33 cellular contexts compared by ENCODE assay signal in the genomic region with DNA sequence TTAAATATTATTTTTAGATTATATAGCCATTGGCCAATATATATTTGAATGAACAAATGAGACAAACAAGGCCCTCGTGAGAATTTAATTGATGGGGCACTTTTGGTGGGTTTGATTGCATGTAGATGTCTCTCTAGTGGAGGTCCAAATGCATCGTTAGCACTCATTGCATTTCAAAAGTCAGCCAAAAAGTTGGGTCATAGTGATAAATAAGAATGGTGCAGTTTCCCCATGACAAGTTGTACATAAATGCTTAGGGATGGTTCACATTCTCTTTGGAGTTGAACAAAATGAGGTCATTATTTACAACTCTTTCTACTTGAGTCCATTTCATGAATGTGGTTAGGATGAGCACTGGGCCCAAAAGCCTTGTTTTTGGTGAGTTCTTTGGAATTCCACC. TPM values are rescaled to one million over a fixed set of nuclear protein-coding genes. Genes with fewer than 3 reads are reported as not detected.
DNase-seq lines count a peak whose midpoint lies in the region; ATAC-seq, FAIRE-seq and TF ChIP-seq lines count a peak whose summit lies in the region.
"Had no signal": no experiment of that assay in that cellular context is flagged by ENCODE, and none has a peak within 500 bp of the region (broad histone marks: within the 10 kb centered on the region; RNA-seq: fewer than 3 reads in every experiment).

No MANE protein-coding gene starts in this region.

- CTCF ChIA-PET in K562 (lab: Yijun Ruan, JAX; ENCODE audit: low intra/inter-chr PET ratio) = no interaction called here

- no peaks in the 10 kb centered on the region for H3K27me3 ChIP-seq in K562 (ENCODE audit: control insufficient read depth in 2 of 2, insufficient read depth in 2 of 2, low read length in 2 of 2)
- no peaks in the 10 kb centered on the region for H3K27me3 ChIP-seq in prostate gland (replicated peaks; ENCODE audit: insufficient read depth)
- H3K27me3 ChIP-seq in foreskin keratinocyte = no peaks in the 10 kb centered on the region

- intact Hi-C loops in K562 (cut with micrococcal nuclease) = no loop called here
- intact Hi-C loops in prostate gland (cut with DNase I) = no loop called here

- H3K27ac ChIP-seq in K562 (ENCODE audit: extremely low read depth, low read depth, low read length) = no peak overlapping the region
- H3K27ac ChIP-seq in prostate gland = peak overlapping the region; percentile 81 to 85
- no peak overlapping the region for H3K27ac ChIP-seq in foreskin keratinocyte
- H3K27ac ChIP-seq: GM23248 had no signal

- H3K4me3 ChIP-seq in K562 (no peak overlapping the region), prostate gland (no peak overlapping the region)
- H3K4me3 ChIP-seq: GM23248 had no signal

- H3K79me2 ChIP-seq in K562 (ENCODE audit: control insufficient read depth, insufficient read depth, low read length) = no peaks in the 10 kb centered on the region

- H4K20me1 ChIP-seq in K562 (replicated peaks; ENCODE audit: control insufficient read depth, insufficient read depth, low read length) = no peaks in the 10 kb centered on the region

- no peaks in the 10 kb centered on the region for H3K9me1 ChIP-seq in K562 (ENCODE audit: control insufficient read depth, insufficient read depth, low read length)

- no peak for ATAC-seq in K562
- ATAC-seq in foreskin keratinocyte = no peak
- ATAC-seq: activated naive CD4-positive, alpha-beta T cell treated with anti-CD3 and anti-CD28 coated beads, Interleukin-2, amount 50 U/mL, for 72 hours; effector memory CD8-positive, alpha-beta T cell; esophagus mucosa; left colon; naive thymus-derived CD4-positive, alpha-beta T cell; PC-3; Right ventricle myocardium inferior; SK-N-SH treated with all-trans-retinoic acid at 6 μM for 48 hours; T-helper 17 cell had no signal

- peak; percentile 33 for DNase-seq in NCI-H1092 treated with DMSO at 0.1 percent for 48 hours (lab: John Stamatoyannopoulos, UW)
- no peak for DNase-seq in NCI-H1092 (lab: John Stamatoyannopoulos, UW)
- peak; percentile 69 for DNase-seq in NAMALWA (ENCODE audit: low spot score)
- DNase-seq in K562 (ENCODE audit: extremely low read depth in 1 of 4, low spot score in 3 of 4) = no peak
- DNase-seq in prostate gland (ENCODE audit: low spot score) = no peak
- DNase-seq in GM13976 (ENCODE audit: low spot score) = no peak
- DNase-seq in hypothalamus (lab: John Stamatoyannopoulos, UW) = no peak
- DNase-seq in foreskin keratinocyte = no peak
- DNase-seq: activated CD4-positive, alpha-beta T cell treated with anti-CD3 and anti-CD28 coated beads for 4 hours; activated T-cell treated with anti-CD3 and anti-CD28 coated beads for 4 hours; anterior cingulate cortex; CD4-positive, alpha-beta memory T cell; cortex of kidney; effector memory CD8-positive, alpha-beta T cell; EL; GM23248; HFFc6; left colon; naive thymus-derived CD4-positive, alpha-beta T cell; NCI-H1436 treated with DMSO at 0.1 percent for 48 hours; NCI-H2171 treated with DMSO at 0.1 percent for 48 hours; nucleus accumbens; stimulated activated naive CD4-positive, alpha-beta T cell treated with Interleukin-2 at 50 U/mL for 16 hours; T-helper 17 cell had no signal

- FAIRE-seq in K562 (lab: Jason Lieb, UNC) = no peak
- FAIRE-seq: A204.1, frontal cortex, GM12891 had no signal

- no peak overlapping the region for H3K9ac ChIP-seq in K562 (ENCODE audit: insufficient read depth in 1 of 2, low read depth in 2 of 2, low read length in 2 of 2)
- H3K9ac ChIP-seq: GM23248 had no signal

- in situ Hi-C loops in K562 (cut with MboI) (no loop called here), GM13976 (cut with MboI; ENCODE audit: low sequenced_read_pairs, unreplicated experiment) (no loop called here)

- H3K36me3 ChIP-seq in K562 (ENCODE audit: control insufficient read depth, insufficient read depth, low read length) (no peaks in the 10 kb centered on the region), prostate gland (no peaks in the 10 kb centered on the region)

- no peaks in the 10 kb centered on the region; a peak in 1 of 5 replicates for H3K4me1 ChIP-seq in K562 (replicated peaks in 1 of 2; ENCODE audit: control insufficient read depth in 2 of 2, insufficient read depth in 2 of 2, low read length in 2 of 2)
- no peaks in the 10 kb centered on the region for H3K4me1 ChIP-seq in prostate gland (replicated peaks)
- no peaks in the 10 kb centered on the region for H3K4me1 ChIP-seq in foreskin keratinocyte

- BruUV-seq in K562 (replicated peaks; lab: Mats Ljungman, UMichigan) = no TSS peak

- no peak overlapping the region for H3K4me2 ChIP-seq in K562 (ENCODE audit: insufficient read depth, low read length)

- TF ChIP-seq POLR2A in K562 (conservative IDR thresholded peaks at IDR 0.05) = peak; percentile 63
- TF ChIP-seq POLR2A in prostate gland (IDR thresholded peaks at IDR 0.05) = no peak

- no peaks in the 10 kb centered on the region for H3K9me3 ChIP-seq in K562 (replicated peaks; ENCODE audit: control insufficient read depth, insufficient read depth, low read depth, low read length)
- H3K9me3 ChIP-seq in prostate gland = no peaks in the 10 kb centered on the region

- TF ChIP-seq CTCF in K562 (IDR thresholded peaks at IDR 0.05 in 2 of 3, conservative IDR thresholded peaks at IDR 0.05 in 1 of 3; ENCODE audit: insufficient read depth in 2 of 3, low read depth in 1 of 3, low read length in 3 of 3) (no peak), prostate gland (IDR thresholded peaks at IDR 0.05) (no peak), GM13976 (IDR thresholded peaks at IDR 0.05; ENCODE audit: borderline replicate concordance, control extremely low read depth, extremely low read depth, insufficient read depth, missing control alignments) (no peak), foreskin keratinocyte (conservative IDR thresholded peaks at IDR 0.05) (no peak)

- no peak for TF ChIP-seq EP300 in K562 (IDR thresholded peaks at IDR 0.05; ENCODE audit: low read length)

- H2AFZ ChIP-seq in K562 (ENCODE audit: low read depth, low read length) = no peak overlapping the region
- H2AFZ ChIP-seq: GM23248 had no signal

- 6% methylated on average over 2 of the region's 2 CpGs for WGBS in K562 (ENCODE audit: insufficient coverage, low coverage, missing lambda C conversion rate)
- WGBS in prostate gland = 75% methylated on average over 2 of the region's 2 CpGs

- POLR2A ChIA-PET in K562 (lab: Yijun Ruan, JAX) = no interaction called here

- TF ChIP-seq RAD21 in K562 (CRISPR knock-in tag; conservative IDR thresholded peaks at IDR 0.05 in 1 of 2, IDR thresholded peaks at IDR 0.05 in 1 of 2) = no peak

RNA-seq across cellular contexts. Expression of gene BEST3, which starts 1.0 kb away (rescaled TPM):
- 0.14 TPM in 1 of 2 replicates, not detected in the other for total RNA-seq in K562 (2011; cell fraction: chromatin; rRNA removed; ENCODE audit: low replicate concordance)
- total RNA-seq in K562 (2011; cell fraction: nucleolus; rRNA removed) = not detected in 2 replicates
- total RNA-seq in K562 (2011; cell fraction: nucleoplasm; rRNA removed) = not detected in 2 replicates
- total RNA-seq in K562 (2014; rRNA removed) (not detected in 2 replicates), K562 (2014; rRNA removed; fragmentation: Illumina TruSeq; extraction: Trizol) (not detected in 2 replicates), K562 (2015; rRNA removed; fragmentation: Illumina TruSeq; extraction: Trizol) (not detected in 2 replicates), K562 (2021) (not detected in 2 replicates), prostate gland (1 to 10 TPM in 1 of 2 donors, under 1 TPM in 1; 0.85 to 2.1 TPM), foreskin keratinocyte (0.03 and 0.04 TPM in 2 replicates)
- polyA plus RNA-seq in K562 (2011; rRNA removed) (0.15 TPM in 1 of 2 replicates, not detected in the other), K562 (2014; fragmentation: Illumina TruSeq; extraction: Trizol) (not detected in 2 replicates), K562 (2014; fragmentation: Nextera tagmentation; extraction: Ambion mirVana) (not detected), K562 (2014; rRNA removed) (0.08 TPM in 1 of 2 replicates, not detected in the other), foreskin keratinocyte (0.03 and 0.06 TPM in 2 replicates)
- 0.03 TPM in 2 replicates for polyA plus RNA-seq in K562 (2011; cell fraction: cytosol; rRNA removed)
- polyA plus RNA-seq in K562 (2011; cell fraction: nucleus; rRNA removed) = not detected in 2 replicates
- polyA plus RNA-seq in K562 (2012) = 0.03 and 0.12 TPM in 2 replicates
- 0.11 TPM in 1 of 2 replicates, not detected in the other for polyA minus RNA-seq in K562 (2011; rRNA and poly(A)+ RNA removed)
- not detected in 2 replicates for polyA minus RNA-seq in K562 (2011; cell fraction: cytosol; rRNA and poly(A)+ RNA removed)
- polyA minus RNA-seq in K562 (2011; cell fraction: nucleus; rRNA and poly(A)+ RNA removed) = not detected in 2 replicates
- total RNA-seq: activated naive CD4-positive, alpha-beta T cell treated with anti-CD3 and anti-CD28 coated beads, Interleukin-2, amount 50 U/mL, for 72 hours; CD4-positive, alpha-beta memory T cell; esophagus mucosa; GM23248; left colon; naive thymus-derived CD4-positive, alpha-beta T cell had no signal
- polyA plus RNA-seq: CD4-positive, alpha-beta memory T cell; GM23248; naive thymus-derived CD4-positive, alpha-beta T cell; urinary bladder had no signal

RNA-seq across cellular contexts. Expression of gene RAB3IP, which starts 40.6 kb away (rescaled TPM):
- total RNA-seq in K562 (2011; cell fraction: chromatin; rRNA removed; ENCODE audit: low replicate concordance) = 14.7 and 27.7 TPM in 2 replicates
- 3.0 and 4.2 TPM in 2 replicates for total RNA-seq in K562 (2011; cell fraction: nucleolus; rRNA removed)
- total RNA-seq in K562 (2011; cell fraction: nucleoplasm; rRNA removed) = 10.3 and 11.5 TPM in 2 replicates
- total RNA-seq in K562 (2014; rRNA removed) (9.1 and 9.3 TPM in 2 replicates), K562 (2014; rRNA removed; fragmentation: Illumina TruSeq; extraction: Trizol) (14.3 and 16.3 TPM in 2 replicates), K562 (2015; rRNA removed; fragmentation: Illumina TruSeq; extraction: Trizol) (8.2 and 11.8 TPM in 2 replicates), K562 (2021) (7.4 and 9.9 TPM in 2 replicates), prostate gland (10 to 100 TPM; 35.2 to 40.3 TPM), foreskin keratinocyte (14.4 and 15.4 TPM in 2 replicates)
- polyA plus RNA-seq in K562 (2011; rRNA removed) (15.2 and 25.5 TPM in 2 replicates), K562 (2014; fragmentation: Illumina TruSeq; extraction: Trizol) (9.3 and 13.1 TPM in 2 replicates), K562 (2014; fragmentation: Nextera tagmentation; extraction: Ambion mirVana) (10 to 100 TPM in 1 of 2 experiments, 1 to 10 TPM in 1; 5.6 to 11.3 TPM), K562 (2014; rRNA removed) (6.7 and 10.1 TPM in 2 replicates), foreskin keratinocyte (11.3 and 15.9 TPM in 2 replicates)
- 4.4 and 5.1 TPM in 2 replicates for polyA plus RNA-seq in K562 (2011; cell fraction: cytosol; rRNA removed)
- polyA plus RNA-seq in K562 (2011; cell fraction: nucleus; rRNA removed) = 11.0 and 13.8 TPM in 2 replicates
- 9.3 and 14.8 TPM in 2 replicates for polyA plus RNA-seq in K562 (2012)
- 12.2 and 17.1 TPM in 2 replicates for polyA minus RNA-seq in K562 (2011; rRNA and poly(A)+ RNA removed)
- 3.6 and 5.0 TPM in 2 replicates for polyA minus RNA-seq in K562 (2011; cell fraction: cytosol; rRNA and poly(A)+ RNA removed)
- polyA minus RNA-seq in K562 (2011; cell fraction: nucleus; rRNA and poly(A)+ RNA removed) = 5.9 and 9.0 TPM in 2 replicates

Comparison
In these comparisons a context has a peak if more than half of its experiments do, and no peak if none do; other contexts are left out.
1. DNase-seq: peak in NCI-H1092 treated with DMSO at 0.1 percent for 48 hours (single experiment) and NAMALWA (single experiment); none in NCI-H1092 (single experiment), K562 (0 of 4), prostate gland (single experiment), GM13976 (single experiment), hypothalamus (0 of 51) and foreskin keratinocyte (0 of 2).
2. H3K27ac ChIP-seq: peak in prostate gland (2 of 2); none in K562 (single experiment) and foreskin keratinocyte (single experiment).